In the genomic region with DNA sequence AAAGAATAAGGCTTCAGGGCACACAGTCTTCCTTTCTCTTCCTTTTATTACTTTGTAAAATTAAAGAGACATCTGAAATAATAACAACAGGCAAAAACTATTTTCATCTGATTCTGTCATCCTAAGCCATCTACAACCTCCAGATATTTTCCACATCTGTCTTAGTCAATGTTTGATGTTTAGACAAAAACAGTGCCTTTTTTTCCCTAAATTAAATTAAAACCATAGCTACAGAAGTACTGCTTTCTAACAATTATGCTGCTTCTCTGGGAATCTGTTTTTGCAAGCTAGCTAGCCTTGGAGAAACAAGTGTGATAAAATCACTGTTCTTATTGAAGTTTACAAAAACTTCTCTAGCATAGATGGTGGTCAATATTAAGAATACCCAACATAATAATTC, we compare ENCODE assay signal across 21 cellular contexts.
A peak's percentile ranks its signal among the peaks of the same experiment; 100 is the strongest.
DNase-seq lines count a peak whose midpoint lies in the region; ATAC-seq, FAIRE-seq and TF ChIP-seq lines count a peak whose summit lies in the region.
"Had no signal": no experiment of that assay in that cellular context is flagged by ENCODE, and none has a peak within 500 bp of the region (broad histone marks: within the 10 kb centered on the region; RNA-seq: fewer than 3 reads in every experiment).

No MANE protein-coding gene starts in this region.

- peak overlapping the region; percentile 57; the same call in 1 of the 2 replicates for H3K27ac Mint-ChIP-seq in GM23338
- no peak overlapping the region for H3K27ac Mint-ChIP-seq in naive thymus-derived CD4-positive, alpha-beta T cell
- no peak overlapping the region for H3K27ac Mint-ChIP-seq in effector memory CD8-positive, alpha-beta T cell
- H3K27ac Mint-ChIP-seq: B cell; CD4-positive, alpha-beta T cell; CD8-positive, alpha-beta T cell had no signal

- H3K27ac ChIP-seq in A549, result no peak overlapping the region
- H3K27ac ChIP-seq in GM23338 (ENCODE audit: low read depth), result no peak overlapping the region
- H3K27ac ChIP-seq in SK-N-MC, result no peak overlapping the region
- no peak overlapping the region for H3K27ac ChIP-seq in vagina
- no peak overlapping the region for H3K27ac ChIP-seq in naive thymus-derived CD4-positive, alpha-beta T cell (ENCODE audit: low read depth, low read length)
- H3K27ac ChIP-seq: BLaER1 treated with 17β-estradiol and CSF1 and Interleukin-3, amounts not matched to agents 10 nM and 100 nM; C4-2B had no signal

- H3K4me3 ChIP-seq in A549 (no peak overlapping the region), GM23338 (no peak overlapping the region), SK-N-MC (no peak overlapping the region), vagina (no peak overlapping the region)
- H3K4me3 ChIP-seq in naive thymus-derived CD4-positive, alpha-beta T cell (ENCODE audit: low read length), result no peak overlapping the region
- H3K4me3 ChIP-seq: BLaER1 treated with 17β-estradiol and CSF1 and Interleukin-3, amounts not matched to agents 10 nM and 100 nM had no signal

- peak overlapping the region; percentile 13 for H3K9ac ChIP-seq in SK-N-MC (ENCODE audit: insufficient read length)
- H3K9ac ChIP-seq: BLaER1 treated with 17β-estradiol and CSF1 and Interleukin-3, amounts not matched to agents 10 nM and 100 nM had no signal

- peaks cover 7% of the 10 kb centered on the region; the same call in 2 of the 3 replicates for H3K4me1 Mint-ChIP-seq in GM23338
- H3K4me1 Mint-ChIP-seq in naive thymus-derived CD4-positive, alpha-beta T cell, result peaks cover 0 to 3% (median 0%) of the 10 kb centered on the region in 7 donors
- H3K4me1 Mint-ChIP-seq in effector memory CD8-positive, alpha-beta T cell (ENCODE audit: low read depth in 2 of 2), result no peaks in the 10 kb centered on the region
- H3K4me1 Mint-ChIP-seq: B cell had no signal

- no peak for TF ChIP-seq EP300 in A549 (IDR thresholded peaks at IDR 0.05)

- H3K27me3 ChIP-seq in GM23338 (ENCODE audit: insufficient read depth), result no peaks in the 10 kb centered on the region
- H3K27me3 ChIP-seq in vagina, result no peaks in the 10 kb centered on the region
- no peaks in the 10 kb centered on the region for H3K27me3 ChIP-seq in naive thymus-derived CD4-positive, alpha-beta T cell (ENCODE audit: control insufficient read depth in 2 of 2, insufficient read depth in 2 of 2, low read length in 2 of 2)
- H3K27me3 ChIP-seq: BLaER1 treated with 17β-estradiol and CSF1 and Interleukin-3, amounts not matched to agents 10 nM and 100 nM had no signal

- no peak overlapping the region for H2AFZ ChIP-seq in GM23338

- FAIRE-seq in A549 (lab: Jason Lieb, UNC), result peak; percentile 43
- FAIRE-seq: A204.1, GM12891, GM19239 had no signal

- H3K9me3 ChIP-seq in A549 (no peaks in the 10 kb centered on the region), SK-N-MC (ENCODE audit: low read depth, low read length) (no peaks in the 10 kb centered on the region), vagina (no peaks in the 10 kb centered on the region)
- H3K9me3 ChIP-seq in naive thymus-derived CD4-positive, alpha-beta T cell (ENCODE audit: control insufficient read depth in 2 of 3, low read length in 3 of 3), result no peaks in the 10 kb centered on the region
- H3K9me3 ChIP-seq: BLaER1 treated with 17β-estradiol and CSF1 and Interleukin-3, amounts not matched to agents 10 nM and 100 nM; Caco-2 had no signal

- no peak overlapping the region for H3K4me3 Mint-ChIP-seq in GM23338
- no peak overlapping the region for H3K4me3 Mint-ChIP-seq in naive thymus-derived CD4-positive, alpha-beta T cell
- H3K4me3 Mint-ChIP-seq in effector memory CD8-positive, alpha-beta T cell, result no peak overlapping the region
- H3K4me3 Mint-ChIP-seq: B cell; CD4-positive, alpha-beta T cell; CD8-positive, alpha-beta T cell had no signal

- H3K36me3 ChIP-seq in GM23338 (ENCODE audit: insufficient read depth), result no peaks in the 10 kb centered on the region
- H3K36me3 ChIP-seq in SK-N-MC (ENCODE audit: insufficient read depth, low read length), result no peaks in the 10 kb centered on the region
- no peaks in the 10 kb centered on the region for H3K36me3 ChIP-seq in vagina
- no peaks in the 10 kb centered on the region for H3K36me3 ChIP-seq in naive thymus-derived CD4-positive, alpha-beta T cell (ENCODE audit: control insufficient read depth in 2 of 3, insufficient read depth in 3 of 3, low read length in 3 of 3)
- H3K36me3 ChIP-seq: BLaER1 treated with 17β-estradiol and CSF1 and Interleukin-3, amounts not matched to agents 10 nM and 100 nM had no signal

- no peaks in the 10 kb centered on the region for H3K9me3 Mint-ChIP-seq in GM23338
- H3K9me3 Mint-ChIP-seq in naive thymus-derived CD4-positive, alpha-beta T cell, result no peaks in the 10 kb centered on the region
- no peaks in the 10 kb centered on the region for H3K9me3 Mint-ChIP-seq in effector memory CD8-positive, alpha-beta T cell
- H3K9me3 Mint-ChIP-seq: CD4-positive, alpha-beta T cell; CD8-positive, alpha-beta T cell had no signal

- TF ChIP-seq CTCF in A549 (IDR thresholded peaks at IDR 0.05), result no peak
- no peak for TF ChIP-seq CTCF in GM23338 (conservative IDR thresholded peaks at IDR 0.05; ENCODE audit: low read depth in 2 of 2)
- TF ChIP-seq CTCF in vagina (IDR thresholded peaks at IDR 0.05), result no peak

- ATAC-seq in A549 (no peak), GM23338 (no peak), SK-N-SH treated with all-trans-retinoic acid at 6 μM for 48 hours (peak; percentile 66)
- no peak for ATAC-seq in naive thymus-derived CD4-positive, alpha-beta T cell
- no peak for ATAC-seq in effector memory CD8-positive, alpha-beta T cell (replicated peaks)
- ATAC-seq: CD8-positive, alpha-beta T cell had no signal

- H3K4me2 ChIP-seq in A549 (no peak overlapping the region), GM23338 (no peak overlapping the region)
- H3K4me2 ChIP-seq: BLaER1 treated with 17β-estradiol and CSF1 and Interleukin-3, amounts not matched to agents 10 nM and 100 nM had no signal

- no peaks in the 10 kb centered on the region for H3F3A ChIP-seq in GM23338 (replicated peaks; ENCODE audit: low read depth)

- TF ChIP-seq RAD21 in A549 (conservative IDR thresholded peaks at IDR 0.05 in 1 of 2, IDR thresholded peaks at IDR 0.05 in 1 of 2), result no peak

- TF ChIP-seq POLR2A in A549 (IDR thresholded peaks at IDR 0.05; ENCODE audit: low read length) (no peak), vagina (IDR thresholded peaks at IDR 0.05) (no peak)

- H4K20me1 ChIP-seq in GM23338 (replicated peaks; ENCODE audit: insufficient read depth), result no peaks in the 10 kb centered on the region
- H4K20me1 ChIP-seq: BLaER1 treated with 17β-estradiol and CSF1 and Interleukin-3, amounts not matched to agents 10 nM and 100 nM had no signal

- POLR2A ChIA-PET in A549 (lab: Yijun Ruan, JAX), result no interaction called here
- POLR2A ChIA-PET in naive thymus-derived CD4-positive, alpha-beta T cell (lab: Charles Lee), result no interaction called here

- DNase-seq in A549 (ENCODE audit: low read depth in 1 of 2, low spot score in 1 of 2), result no peak
- no peak for DNase-seq in GM23338 (ENCODE audit: low spot score)
- DNase-seq in SK-N-MC (ENCODE audit: low read depth, low spot score), result no peak
- DNase-seq in vagina (ENCODE audit: extremely low spot score in 2 of 2), result no peak
- no peak for DNase-seq in naive thymus-derived CD4-positive, alpha-beta T cell
- DNase-seq in effector memory CD8-positive, alpha-beta T cell, result no peak
- DNase-seq: 8988T; AML-193; Caco-2; Calu3; CD4-positive, alpha-beta T cell; CD8-positive, alpha-beta T cell; DMS79 treated with DMSO at 0.1 percent for 48 hours; GF-D8 had no signal

- H3K4me1 ChIP-seq in A549 (0 out of 3 replicates have a peak, but pooled peaks cover 4% of the 10 kb centered on the region), GM23338 (ENCODE audit: insufficient read depth) (no peaks in the 10 kb centered on the region), vagina (no peaks in the 10 kb centered on the region)
- H3K4me1 ChIP-seq in naive thymus-derived CD4-positive, alpha-beta T cell (ENCODE audit: control insufficient read depth in 2 of 2, insufficient read depth in 2 of 2, low read length in 2 of 2), result no peaks in the 10 kb centered on the region
- H3K4me1 ChIP-seq: BLaER1 treated with 17β-estradiol and CSF1 and Interleukin-3, amounts not matched to agents 10 nM and 100 nM; Caco-2 had no signal

- no peaks in the 10 kb centered on the region for H3K79me2 ChIP-seq in GM23338 (replicated peaks; ENCODE audit: insufficient read depth)

- no peaks in the 10 kb centered on the region for H3K36me3 Mint-ChIP-seq in GM23338 (ENCODE audit: low read depth)
- no peaks in the 10 kb centered on the region for H3K36me3 Mint-ChIP-seq in naive thymus-derived CD4-positive, alpha-beta T cell
- H3K36me3 Mint-ChIP-seq in effector memory CD8-positive, alpha-beta T cell (ENCODE audit: insufficient read depth), result no peaks in the 10 kb centered on the region
- H3K36me3 Mint-ChIP-seq: CD8-positive, alpha-beta T cell had no signal

- CTCF ChIA-PET in A549 (lab: Yijun Ruan, JAX), result no interaction called here
- CTCF ChIA-PET in naive thymus-derived CD4-positive, alpha-beta T cell (lab: Charles Lee), result interaction anchor here (0.9 to 1.4 kb wide), 2 partner anchors 30 to 216 kb away, joined by 3 to 4 read pairs; no protein-coding TSS in a partner anchor

- H3K9me2 ChIP-seq in GM23338 (ENCODE audit: insufficient read depth), result no peaks in the 10 kb centered on the region

- intact Hi-C loops in vagina (cut with DNase I), result no loop called here
- intact Hi-C loops in naive thymus-derived CD4-positive, alpha-beta T cell (cut with micrococcal nuclease), result loop anchor here in 1 of 2 donors (10.0 kb wide), 1 partner anchor 392 kb away; no protein-coding TSS in a partner anchor

- no peaks in the 10 kb centered on the region for H3K27me3 Mint-ChIP-seq in GM23338 (ENCODE audit: insufficient read depth, low read depth, poor library complexity)
- H3K27me3 Mint-ChIP-seq in naive thymus-derived CD4-positive, alpha-beta T cell, result peaks cover 0 to 5% (median 0%) of the 10 kb centered on the region in 5 donors
- no peaks in the 10 kb centered on the region for H3K27me3 Mint-ChIP-seq in effector memory CD8-positive, alpha-beta T cell
- H3K27me3 Mint-ChIP-seq: B cell; CD4-positive, alpha-beta T cell had no signal

TF ChIP-seq in A549, 52 proteins besides CTCF, POLR2A, EP300 and RAD21 (continues in another document):
- TF ChIP-seq HOXA7 (CRISPR knock-in tag; IDR thresholded peaks at IDR 0.05), result no peak
- TF ChIP-seq, protein P1, sequence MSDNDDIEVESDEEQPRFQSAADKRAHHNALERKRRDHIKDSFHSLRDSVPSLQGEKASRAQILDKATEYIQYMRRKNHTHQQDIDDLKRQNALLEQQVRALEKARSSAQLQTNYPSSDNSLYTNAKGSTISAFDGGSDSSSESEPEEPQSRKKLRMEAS (IDR thresholded peaks at IDR 0.05), result no peak

TF ChIP-seq in SK-N-SH treated with all-trans-retinoic acid at 6 μM for 48 hours, 23 proteins besides CTCF, POLR2A, EP300 and RAD21 (continues in another document):
- TF ChIP-seq ZNF70 (CRISPR knock-in tag; IDR thresholded peaks at IDR 0.05) (0 out of 2 replicates have a peak, but pooled peaks have one; percentile 1), PPARA (CRISPR knock-in tag; IDR thresholded peaks at IDR 0.05; ENCODE audit: borderline replicate concordance) (no peak)
